ENCODE assay signal across 8 cellular contexts in the genomic region with DNA sequence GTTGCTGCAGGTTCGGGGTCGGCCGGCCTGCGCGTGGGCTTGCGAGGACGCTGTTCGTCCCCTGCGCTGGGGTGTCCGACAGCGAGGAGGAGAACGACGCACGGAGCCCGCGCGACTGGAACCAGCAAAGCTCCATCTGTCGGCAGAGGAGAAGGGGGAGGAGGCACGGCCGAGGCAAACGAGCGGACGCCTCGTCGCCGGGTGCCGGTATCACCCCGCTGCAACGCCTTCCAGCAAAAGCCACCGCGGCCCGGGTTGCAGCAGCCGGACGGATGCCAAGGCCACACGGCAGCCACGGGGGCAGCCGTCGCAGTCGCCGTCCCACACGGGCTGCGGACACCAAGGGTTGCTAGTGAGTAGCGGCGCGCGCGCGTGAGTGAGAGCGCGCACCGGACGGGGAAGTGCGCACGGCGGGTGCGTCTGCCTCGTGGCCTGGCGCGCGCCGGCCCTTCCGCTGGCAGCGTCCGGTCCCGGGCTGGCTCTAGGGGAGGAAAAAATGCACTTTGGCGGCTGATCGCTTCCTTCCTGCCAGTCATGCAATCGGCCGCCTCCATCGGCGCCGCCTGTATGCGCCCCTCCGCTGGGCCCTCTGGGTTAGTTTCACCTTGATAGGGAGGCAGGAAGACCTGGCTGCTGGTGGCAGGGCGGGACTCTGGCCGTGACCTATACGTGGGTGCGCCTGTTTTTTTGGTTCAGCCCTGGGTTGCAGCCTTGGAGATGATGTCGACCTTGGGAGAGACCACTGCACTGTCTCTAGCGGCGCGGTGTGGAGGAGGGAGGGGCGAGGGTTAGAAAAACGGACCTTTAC. TPM values are rescaled to one million over a fixed set of nuclear protein-coding genes. Genes with fewer than 3 reads are reported as not detected.
DNase-seq lines count a peak whose midpoint lies in the region; TF ChIP-seq lines count a peak whose summit lies in the region.

No MANE protein-coding gene starts in this region.

- H3K36me3 ChIP-seq in left ventricle myocardium inferior (no peaks in the 10 kb centered on the region), prostate gland (no peaks in the 10 kb centered on the region)

- peak; percentile 44 for TF ChIP-seq POLR2A in prostate gland (IDR thresholded peaks at IDR 0.05)

- H3K9me3 ChIP-seq in left ventricle myocardium inferior (replicated peaks) = no peaks in the 10 kb centered on the region
- H3K9me3 ChIP-seq in prostate gland = no peaks in the 10 kb centered on the region

- intact Hi-C loops in left ventricle myocardium inferior (cut with micrococcal nuclease) (no loop called here), prostate gland (cut with DNase I) (no loop called here)

- under 1% methylated on average over 53 of the region's 84 CpGs for WGBS in prostate gland

- DNase-seq in GOT3 (lab: John Stamatoyannopoulos, UW) (peak; percentile 77), T follicular helper cell (ENCODE audit: low read depth) (peak; percentile 44), amniotic epithelial cell (ENCODE audit: low read depth) (peak; percentile 76), left ventricle myocardium inferior (peak; percentile 87), prostate gland (ENCODE audit: low spot score) (peak; percentile 55), ureter (ENCODE audit: low spot score) (peak; percentile 83)

- H3K27me3 ChIP-seq in left ventricle myocardium inferior (ENCODE audit: low read depth) (peaks cover 15% of the 10 kb centered on the region), prostate gland (replicated peaks; ENCODE audit: insufficient read depth) (no peaks in the 10 kb centered on the region)

- H3K27ac ChIP-seq in left ventricle myocardium inferior (replicated peaks) (peak overlapping the region; percentile 94), prostate gland (peak overlapping the region; percentile 74 to 83)

- H3K4me3 ChIP-seq in GM08714 (ENCODE audit: low read length) = peak overlapping the region; percentile 74
- H3K4me3 ChIP-seq in left ventricle myocardium inferior = peak overlapping the region; percentile 82
- peak overlapping the region; percentile 61 to 62 for H3K4me3 ChIP-seq in prostate gland

- peaks cover 34% of the 10 kb centered on the region for H3K4me1 ChIP-seq in left ventricle myocardium inferior
- H3K4me1 ChIP-seq in prostate gland (replicated peaks) = no peaks in the 10 kb centered on the region

- peak; percentile 20; the same call in 1 of the 2 replicates for TF ChIP-seq CTCF in LNCAP (IDR thresholded peaks at IDR 0.05)
- peak; percentile 47 for TF ChIP-seq CTCF in left ventricle myocardium inferior (IDR thresholded peaks at IDR 0.05; ENCODE audit: borderline replicate concordance)
- peak in 2 of 4 experiments; percentile 26 to 30 for TF ChIP-seq CTCF in prostate gland (IDR thresholded peaks at IDR 0.05)

RNA-seq across cellular contexts. Expression of gene STAMBPL1, which starts 0.4 kb away (rescaled TPM):
- total RNA-seq in left ventricle myocardium inferior = 2.5 TPM
- 1 to 10 TPM; 3.6 to 5.8 TPM for total RNA-seq in prostate gland
- 13.2 TPM for total RNA-seq in ureter

RNA-seq across cellular contexts. Expression of gene ANKRD22, which starts 28.8 kb away (rescaled TPM):
- not detected for total RNA-seq in left ventricle myocardium inferior
- total RNA-seq in prostate gland = 1 to 10 TPM; 2.8 to 3.1 TPM
- 14.7 TPM for total RNA-seq in ureter

Comparison
In these comparisons a context has a peak if more than half of its experiments do, and no peak if none do; other contexts are left out.
1. Peak in every context shown above with its lines: DNase-seq, H3K4me3 ChIP-seq and H3K27ac ChIP-seq.